In genomic region chr1:153677718-153678518, GRCh38 we compare ENCODE assay signal across 1 cellular context.
TF ChIP-seq lines count a peak whose summit lies in the region.

No MANE protein-coding gene starts in this region.

TF ChIP-seq in HCT116, 20 proteins besides CTCF, POLR2A, EP300 and RAD21 (continued from another document):
- TF ChIP-seq, protein P1, sequence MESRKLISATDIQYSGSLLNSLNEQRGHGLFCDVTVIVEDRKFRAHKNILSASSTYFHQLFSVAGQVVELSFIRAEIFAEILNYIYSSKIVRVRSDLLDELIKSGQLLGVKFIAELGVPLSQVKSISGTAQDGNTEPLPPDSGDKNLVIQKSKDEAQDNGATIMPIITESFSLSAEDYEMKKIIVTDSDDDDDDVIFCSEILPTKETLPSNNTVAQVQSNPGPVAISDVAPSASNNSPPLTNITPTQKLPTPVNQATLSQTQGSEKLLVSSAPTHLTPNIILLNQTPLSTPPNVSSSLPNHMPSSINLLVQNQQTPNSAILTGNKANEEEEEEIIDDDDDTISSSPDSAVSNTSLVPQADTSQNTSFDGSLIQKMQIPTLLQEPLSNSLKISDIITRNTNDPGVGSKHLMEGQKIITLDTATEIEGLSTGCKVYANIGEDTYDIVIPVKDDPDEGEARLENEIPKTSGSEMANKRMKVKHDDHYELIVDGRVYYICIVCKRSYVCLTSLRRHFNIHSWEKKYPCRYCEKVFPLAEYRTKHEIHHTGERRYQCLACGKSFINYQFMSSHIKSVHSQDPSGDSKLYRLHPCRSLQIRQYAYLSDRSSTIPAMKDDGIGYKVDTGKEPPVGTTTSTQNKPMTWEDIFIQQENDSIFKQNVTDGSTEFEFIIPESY (IDR thresholded peaks at IDR 0.05; ENCODE audit: extremely low read depth, insufficient replicate concordance, low read length): peak; percentile 22
